Comparison of ENCODE assay signal across 7 cellular contexts in the genomic region with DNA sequence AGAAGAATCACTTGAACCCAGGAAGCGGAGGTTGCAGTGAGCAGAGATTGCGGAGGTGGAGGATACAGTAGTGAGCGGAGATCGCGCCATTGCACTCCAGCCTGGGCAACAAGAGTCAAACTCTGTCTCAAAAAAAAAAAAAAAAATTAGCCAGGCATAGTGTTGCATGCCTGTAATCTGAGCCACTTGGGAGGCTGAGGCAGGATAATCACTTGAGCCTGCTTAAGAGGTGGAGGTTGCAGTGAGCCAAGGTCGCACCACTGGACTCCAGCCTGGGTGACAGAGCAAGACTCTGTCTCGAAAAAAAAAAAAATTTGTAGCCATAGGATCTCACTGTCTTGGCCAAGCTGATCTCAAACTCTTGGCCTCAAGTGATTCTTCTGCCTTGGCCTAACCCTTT. TPM values are rescaled to one million over a fixed set of nuclear protein-coding genes. Genes with fewer than 3 reads are reported as not detected.
DNase-seq lines count a peak whose midpoint lies in the region; FAIRE-seq and TF ChIP-seq lines count a peak whose summit lies in the region.
"Not testable (repeated sequence)": the region's sequence is repeated elsewhere in the genome, so short reads cannot be mapped to it uniquely, and the experiment has no call there.

No MANE protein-coding gene starts in this region.

- TF ChIP-seq CTCF in WERI-Rb-1 (IDR thresholded peaks at IDR 0.05; ENCODE audit: low read depth, low read length); endothelial cell of umbilical vein (IDR thresholded peaks at IDR 0.05; ENCODE audit: extremely low read depth in 1 of 2, insufficient read depth in 1 of 2, low read depth in 1 of 2, low read length in 2 of 2); right atrium auricular region (IDR thresholded peaks at IDR 0.05); neural crest cell (conservative IDR thresholded peaks at IDR 0.05); spleen (IDR thresholded peaks at IDR 0.05 in 8 of 11, conservative IDR thresholded peaks at IDR 0.05 in 3 of 11): not testable (repeated sequence)

- POLR2A ChIA-PET in endothelial cell of umbilical vein (lab: Charles Lee), result not testable (repeated sequence)

- CTCF ChIA-PET in endothelial cell of umbilical vein (lab: Charles Lee), result not testable (repeated sequence)

- H3K79me2 ChIP-seq in GM23248 (ENCODE audit: insufficient read depth) (peaks cover 83% of the 10 kb centered on the region), endothelial cell of umbilical vein (ENCODE audit: control insufficient read depth, insufficient read depth, low read length) (peaks cover 16% of the 10 kb centered on the region)

- not testable (repeated sequence) for H3K9me2 ChIP-seq in GM23248 (ENCODE audit: insufficient read depth)

- H3K27ac ChIP-seq in GM23248, result 0 out of 2 replicates have a peak overlapping the region, but pooled peaks have one; percentile 81
- not testable (repeated sequence) for H3K27ac ChIP-seq in WERI-Rb-1; endothelial cell of umbilical vein (ENCODE audit: insufficient read depth, low read depth, low read length); spleen
- H3K27ac ChIP-seq in right atrium auricular region, result peak overlapping the region; percentile 6 to 57

- not testable (repeated sequence) for H3K4me3 ChIP-seq in GM23248; WERI-Rb-1 (ENCODE audit: low read depth, low read length); endothelial cell of umbilical vein (replicated peaks in 1 of 3; ENCODE audit: insufficient read depth in 1 of 3, low read depth in 1 of 3, low read length in 3 of 3); right atrium auricular region; spleen

- H3K27me3 ChIP-seq in GM23248 (replicated peaks; ENCODE audit: insufficient read depth); WERI-Rb-1 (ENCODE audit: insufficient read depth, low read depth, severe bottlenecking); endothelial cell of umbilical vein (ENCODE audit: control insufficient read depth in 2 of 2, insufficient read depth in 2 of 2, low read length in 2 of 2); right atrium auricular region; spleen (replicated peaks in 1 of 7): not testable (repeated sequence)

- not testable (repeated sequence) for H3K36me3 Mint-ChIP-seq in neural crest cell (ENCODE audit: low read depth)

- H3K27ac Mint-ChIP-seq in neural crest cell (ENCODE audit: unreplicated experiment), result not testable (repeated sequence)

- dilution Hi-C loops in endothelial cell of umbilical vein (cut with MboI; ENCODE audit: extremely low pct_ligation_motif_present, low sequenced_read_pairs), result not testable (repeated sequence)

- not testable (repeated sequence) for H4K20me1 ChIP-seq in GM23248 (ENCODE audit: insufficient read depth); endothelial cell of umbilical vein (replicated peaks; ENCODE audit: control insufficient read depth, extremely low read depth, insufficient read depth, low read length)

- not testable (repeated sequence) for H3K27me3 Mint-ChIP-seq in neural crest cell (ENCODE audit: low read depth)

- H3K4me2 ChIP-seq in GM23248 (ENCODE audit: unreplicated experiment); endothelial cell of umbilical vein (ENCODE audit: insufficient read depth, low read length): not testable (repeated sequence)

- in situ Hi-C loops in GM23248 (cut with MboI), result not testable (repeated sequence)

- H3K9me3 ChIP-seq in GM23248 (ENCODE audit: low read depth); WERI-Rb-1 (ENCODE audit: severe bottlenecking); endothelial cell of umbilical vein (replicated peaks; ENCODE audit: control insufficient read depth, insufficient read depth, low read length); right atrium auricular region; spleen: not testable (repeated sequence)

- peak overlapping the region; percentile 47 for H3K4me3 Mint-ChIP-seq in neural crest cell

- not testable (repeated sequence) for BruUV-seq in endothelial cell of umbilical vein (replicated peaks; lab: Mats Ljungman, UMichigan)

- TF ChIP-seq POLR2A in endothelial cell of umbilical vein (IDR thresholded peaks at IDR 0.05; ENCODE audit: low read depth, low read length); spleen (IDR thresholded peaks at IDR 0.05): not testable (repeated sequence)

- H3K4me1 Mint-ChIP-seq in neural crest cell, result not testable (repeated sequence)

- H3K9me1 ChIP-seq in endothelial cell of umbilical vein (replicated peaks; ENCODE audit: control insufficient read depth, extremely low read depth, insufficient read depth, low read length), result not testable (repeated sequence)

- H2AFZ ChIP-seq in GM23248; endothelial cell of umbilical vein (ENCODE audit: low read depth, low read length): not testable (repeated sequence)

- intact Hi-C loops in endothelial cell of umbilical vein (cut with micrococcal nuclease); spleen (cut with DNase I; ENCODE audit: low total_unique reads): not testable (repeated sequence)

- FAIRE-seq in endothelial cell of umbilical vein (lab: Jason Lieb, UNC), result peak; percentile 43

- H3K4me1 ChIP-seq in GM23248 (ENCODE audit: insufficient read depth) (peaks cover 13% of the 10 kb centered on the region), right atrium auricular region (peaks cover 0 to 34% of the 10 kb centered on the region in 2 donors), spleen (peaks cover 7 to 39% (median 23%) of the 10 kb centered on the region in 6 donors)
- H3K4me1 ChIP-seq in endothelial cell of umbilical vein (ENCODE audit: control insufficient read depth, extremely low read depth, insufficient read depth, low read length), result not testable (repeated sequence)

- H3F3A ChIP-seq in GM23248 (ENCODE audit: insufficient read depth), result peaks cover 20% of the 10 kb centered on the region

- H3K9me3 Mint-ChIP-seq in neural crest cell, result not testable (repeated sequence)

- not testable (repeated sequence) for H3K36me3 ChIP-seq in GM23248 (ENCODE audit: low read depth); endothelial cell of umbilical vein (ENCODE audit: control insufficient read depth in 2 of 2, extremely low read depth in 1 of 2, insufficient read depth in 2 of 2, low read length in 2 of 2); right atrium auricular region
- H3K36me3 ChIP-seq in WERI-Rb-1, result peaks cover 15% of the 10 kb centered on the region
- H3K36me3 ChIP-seq in spleen, result peaks cover 0 to 35% (median 0%) of the 10 kb centered on the region in 6 donors

- H3K9ac ChIP-seq in GM23248; endothelial cell of umbilical vein (replicated peaks; ENCODE audit: extremely low read depth, insufficient read depth, low read length): not testable (repeated sequence)

- DNase-seq in GM23248; endothelial cell of umbilical vein (ENCODE audit: low read depth, low spot score); right atrium auricular region (ENCODE audit: low spot score); neural crest cell (ENCODE audit: low read depth, low spot score): not testable (repeated sequence)
- DNase-seq in NCI-H510A treated with DMSO at 0.1 percent for 48 hours (lab: John Stamatoyannopoulos, UW), result peak; percentile 15
- DNase-seq in WERI-Rb-1, result peak; percentile 85
- DNase-seq in spleen, result peak; percentile 33

- WGBS in GM23248 (ENCODE audit: low coverage in 1 of 2, low lambda C conversion rate in 2 of 2, missing lambda C conversion rate in 2 of 2), 2 experiments, result 68 to 71% methylated on average over 7 of the region's 7 CpGs
- WGBS in spleen, 5 donors, result 77 to 88% (median 87%) methylated on average over 7 of the region's 7 CpGs

RNA-seq across cellular contexts. Expression of a gene that starts 3.7 kb away (rescaled TPM):
- total RNA-seq in GM23248 (2014; rRNA removed; shearing (Covaris generic)), result 9.0 and 20.2 TPM in 2 replicates
- 17.5 and 18.6 TPM in 2 replicates for polyA plus RNA-seq in GM23248 (2016; fragmentation: Nextera tagmentation; extraction: Ambion mirVana)
- 117 and 125 TPM in 2 replicates for total RNA-seq in endothelial cell of umbilical vein
- 13.6 and 14.9 TPM in 2 replicates for polyA plus RNA-seq in endothelial cell of umbilical vein
- polyA plus RNA-seq in endothelial cell of umbilical vein (2011; cell fraction: cytosol; rRNA removed), result 14.0 and 15.6 TPM in 2 replicates
- 44.5 and 50.2 TPM in 2 replicates for polyA plus RNA-seq in endothelial cell of umbilical vein (2011; cell fraction: nucleus; rRNA removed)
- polyA plus RNA-seq in endothelial cell of umbilical vein (2012), result 48.3 and 58.7 TPM in 2 replicates
- polyA minus RNA-seq in endothelial cell of umbilical vein, result 40.4 and 56.9 TPM in 2 replicates
- polyA minus RNA-seq in endothelial cell of umbilical vein (2011; cell fraction: cytosol; rRNA and poly(A)+ RNA removed), result 38.2 TPM
- polyA minus RNA-seq in endothelial cell of umbilical vein (2011; cell fraction: nucleus; rRNA and poly(A)+ RNA removed), result 61.6 and 83.6 TPM in 2 replicates
- 10 to 100 TPM; 23.6 to 41.0 TPM for total RNA-seq in right atrium auricular region
- 152 and 158 TPM in 2 replicates for total RNA-seq in neural crest cell
- total RNA-seq in spleen, result 100 to 1,000 TPM in 4 of 7 donors, 10 to 100 TPM in 3; 50.7 to 146 (median 124) TPM
- 10 to 100 TPM; 10.3 to 35.9 (median 14.2) TPM for polyA plus RNA-seq in spleen

RNA-seq across cellular contexts. Expression of a gene that starts 43.6 kb away (rescaled TPM):
- total RNA-seq in GM23248 (2014; rRNA removed; shearing (Covaris generic)), result 13.4 and 19.7 TPM in 2 replicates
- polyA plus RNA-seq in GM23248 (2016; fragmentation: Nextera tagmentation; extraction: Ambion mirVana), result 14.6 and 14.8 TPM in 2 replicates
- 42.6 and 44.1 TPM in 2 replicates for total RNA-seq in endothelial cell of umbilical vein
- 16.4 and 18.3 TPM in 2 replicates for polyA plus RNA-seq in endothelial cell of umbilical vein
- 13.0 and 13.1 TPM in 2 replicates for polyA plus RNA-seq in endothelial cell of umbilical vein (2011; cell fraction: cytosol; rRNA removed)
- 45.0 and 45.9 TPM in 2 replicates for polyA plus RNA-seq in endothelial cell of umbilical vein (2011; cell fraction: nucleus; rRNA removed)
- 17.8 and 19.7 TPM in 2 replicates for polyA plus RNA-seq in endothelial cell of umbilical vein (2012)
- polyA minus RNA-seq in endothelial cell of umbilical vein, result 10.4 and 12.7 TPM in 2 replicates
- 17.8 TPM for polyA minus RNA-seq in endothelial cell of umbilical vein (2011; cell fraction: cytosol; rRNA and poly(A)+ RNA removed)
- polyA minus RNA-seq in endothelial cell of umbilical vein (2011; cell fraction: nucleus; rRNA and poly(A)+ RNA removed), result 15.2 and 16.5 TPM in 2 replicates
- 10 to 100 TPM; 12.3 to 17.9 TPM for total RNA-seq in right atrium auricular region
- total RNA-seq in neural crest cell, result 41.3 and 43.1 TPM in 2 replicates
- 10 to 100 TPM; 24.9 to 51.3 (median 48.9) TPM for total RNA-seq in spleen
- polyA plus RNA-seq in spleen, result 10 to 100 TPM; 13.9 to 24.8 (median 21.9) TPM
